Comparison of ENCODE assay signal across 8 cellular contexts in the genomic region with DNA sequence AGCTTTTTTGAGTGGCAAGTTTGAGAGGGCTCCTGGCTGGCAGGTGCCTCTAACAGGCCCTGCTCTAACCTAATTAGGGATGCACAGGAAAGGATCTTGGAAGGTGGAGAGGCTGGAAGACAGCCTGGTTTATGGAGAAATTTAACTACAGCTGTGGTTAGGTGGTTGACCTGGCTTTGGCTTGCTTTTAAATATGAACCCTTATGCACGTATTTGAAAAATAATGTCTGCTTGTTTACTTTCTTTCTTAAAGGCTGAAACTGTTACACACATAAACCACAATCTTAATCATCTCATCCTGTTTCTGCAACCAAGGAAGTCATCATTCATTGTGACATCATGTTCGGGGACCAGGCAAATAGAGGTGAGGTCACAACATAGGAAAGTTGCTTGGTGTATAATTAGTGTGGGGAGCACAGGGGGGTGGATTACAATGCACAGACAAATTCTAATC. TPM values are rescaled to one million over a fixed set of nuclear protein-coding genes. Genes with fewer than 3 reads are reported as not detected.
DNase-seq lines count a peak whose midpoint lies in the region; ATAC-seq, FAIRE-seq and TF ChIP-seq lines count a peak whose summit lies in the region.

No MANE protein-coding gene starts in this region.

- H3K4me3 ChIP-seq in bronchial epithelial cell (ENCODE audit: low read depth, low read length) (no peak overlapping the region), SJCRH30 (no peak overlapping the region)

- no peak for TF ChIP-seq CTCF in bronchial epithelial cell (IDR thresholded peaks at IDR 0.05; ENCODE audit: insufficient read depth, low read length, severe bottlenecking)

- 0 out of 2 replicates have a peak, but pooled peaks cover 3% of the 10 kb centered on the region for H3K4me1 ChIP-seq in SJCRH30

- ATAC-seq in GM21423 (IDR thresholded peaks at IDR 0.05; ENCODE audit: unreplicated experiment) (peak; percentile 59), HG03432 (IDR thresholded peaks at IDR 0.05; ENCODE audit: unreplicated experiment) (no peak)

- H3K27me3 ChIP-seq in bronchial epithelial cell (ENCODE audit: control insufficient read depth, insufficient read depth, low read length) (no peaks in the 10 kb centered on the region), SJCRH30 (no peaks in the 10 kb centered on the region)

- DNase-seq in A172 (ENCODE audit: low spot score) (peak; percentile 95), SW480 (ENCODE audit: low spot score) (peak; percentile 49), bronchial epithelial cell (ENCODE audit: low read depth) (peak; percentile 97), non-pigmented ciliary epithelial cell (ENCODE audit: low read depth) (peak; percentile 77), hippocampal formation (lab: John Stamatoyannopoulos, UW) (no peak), SJCRH30 (no peak)

- H3K9me3 ChIP-seq in SJCRH30 (replicated peaks), result peaks cover 6% of the 10 kb centered on the region; the same call in 1 of the 2 replicates

- peak; percentile 62 for FAIRE-seq in bronchial epithelial cell (lab: Jason Lieb, UNC)

- H3K36me3 ChIP-seq in bronchial epithelial cell (ENCODE audit: control insufficient read depth, insufficient read depth, low read length), result peaks cover 20% of the 10 kb centered on the region
- H3K36me3 ChIP-seq in SJCRH30, result peaks cover 77% of the 10 kb centered on the region

- H3K27ac ChIP-seq in SJCRH30, result no peak overlapping the region

RNA-seq across cellular contexts. Expression of a gene that starts 23.1 kb away (rescaled TPM):
- total RNA-seq in A172 (2014; rRNA removed; shearing (Covaris generic)), result 12.7 and 13.9 TPM in 2 replicates
- total RNA-seq in bronchial epithelial cell, result 2.9 and 11.3 TPM in 2 replicates
- total RNA-seq in SJCRH30 (2014; rRNA removed; shearing (Covaris generic)), result 25.6 and 27.0 TPM in 2 replicates

RNA-seq across cellular contexts. Expression of a gene that starts 25.4 kb away (rescaled TPM):
- total RNA-seq in A172 (2014; rRNA removed; shearing (Covaris generic)), result 16.0 and 22.3 TPM in 2 replicates
- total RNA-seq in bronchial epithelial cell, result 5.4 and 7.1 TPM in 2 replicates
- 48.5 and 49.9 TPM in 2 replicates for total RNA-seq in SJCRH30 (2014; rRNA removed; shearing (Covaris generic))

RNA-seq across cellular contexts. Expression of a gene that starts 28.4 kb away (rescaled TPM):
- total RNA-seq in A172 (2014; rRNA removed; shearing (Covaris generic)), result 43.9 and 45.5 TPM in 2 replicates
- 24.5 TPM in 2 replicates for total RNA-seq in bronchial epithelial cell
- 44.7 and 46.4 TPM in 2 replicates for total RNA-seq in SJCRH30 (2014; rRNA removed; shearing (Covaris generic))

Comparison
In these comparisons a context has a peak if more than half of its experiments do, and no peak if none do; other contexts are left out.
1. DNase-seq: peak in A172 (single experiment), SW480 (single experiment), bronchial epithelial cell (single experiment) and non-pigmented ciliary epithelial cell (single experiment); none in hippocampal formation (0 of 2) and SJCRH30 (0 of 2).